ENCODE assay signal across 8 cellular contexts in the genomic region with DNA sequence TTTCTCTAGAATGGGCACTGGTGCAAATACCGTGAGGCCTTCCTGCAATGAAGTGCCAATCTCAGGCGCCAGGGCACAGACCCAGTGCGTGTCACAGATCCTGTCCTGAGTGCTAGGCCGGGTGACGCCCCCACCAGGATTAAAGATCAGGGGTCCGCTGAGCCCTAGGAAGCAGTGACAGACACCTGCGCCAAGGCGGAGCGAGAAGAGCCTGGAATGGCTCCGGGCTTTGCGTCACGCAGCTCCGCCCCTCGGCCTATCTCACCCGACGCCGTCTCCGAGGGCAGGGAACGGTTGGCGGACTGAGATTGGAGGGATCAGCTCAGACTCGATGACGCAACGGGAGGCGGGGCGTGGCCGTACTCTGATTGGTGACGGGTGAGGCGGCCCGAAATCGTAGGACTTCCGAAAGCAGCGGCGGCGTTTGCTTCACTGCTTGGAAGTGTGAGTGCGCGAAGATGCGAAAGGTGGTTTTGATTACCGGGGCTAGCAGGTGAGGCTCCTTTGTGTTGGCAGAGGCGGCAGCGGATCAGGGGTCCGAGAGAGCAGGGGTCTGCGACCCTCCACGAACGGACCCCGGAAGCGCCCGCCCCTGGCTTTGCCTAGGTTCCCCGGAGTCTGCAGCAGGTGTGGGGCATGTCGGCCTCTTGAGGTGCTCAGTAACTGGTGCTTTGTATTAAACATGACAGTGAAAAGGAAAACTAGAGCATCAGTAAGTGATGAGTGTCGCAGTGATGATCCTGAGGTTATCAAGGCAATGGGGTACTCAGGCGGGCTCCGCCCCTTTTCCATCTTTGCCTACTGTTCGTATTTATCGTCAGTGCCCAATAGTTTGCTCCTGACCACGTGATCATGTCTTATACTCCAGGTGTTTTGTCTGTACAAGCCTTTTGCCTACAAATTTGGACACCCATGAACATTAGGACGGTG.
DNase-seq lines count a peak whose midpoint lies in the region; ATAC-seq and TF ChIP-seq lines count a peak whose summit lies in the region.
"Not testable (repeated sequence)": the region's sequence is repeated elsewhere in the genome, so short reads cannot be mapped to it uniquely, and the experiment has no call there.

No MANE protein-coding gene starts in this region.

- H2AFZ ChIP-seq in GM23248 (peak overlapping the region; percentile 93), Karpas-422 (ENCODE audit: low read length) (0 out of 2 replicates have a peak overlapping the region, but pooled peaks have one; percentile 23)

- WGBS in GM23248 (ENCODE audit: low coverage in 1 of 2, low lambda C conversion rate in 2 of 2, missing lambda C conversion rate in 2 of 2), 2 experiments: 2% methylated on average over 26 to 37 of the region's 56 CpGs

- H3K36me3 Mint-ChIP-seq in natural killer cell: not testable (repeated sequence)

- not testable (repeated sequence) for H3K27me3 Mint-ChIP-seq in natural killer cell (ENCODE audit: low read depth in 2 of 2)

- DNase-seq in Daoy (ENCODE audit: low read depth): peak; percentile 49
- peak; percentile 81 for DNase-seq in GM23248
- DNase-seq in Karpas-422: peak; percentile 85
- peak; percentile 68 for DNase-seq in RPMI7951 (ENCODE audit: low read depth)
- peak; percentile 58 to 59 for DNase-seq in activated T-helper 1 cell treated with anti-CD3 and anti-CD28 coated beads, Interleukin-2, amount 50 U/mL, for 16 hours (ENCODE audit: low read depth in 1 of 2, low spot score in 1 of 2)
- peak; percentile 64 for DNase-seq in fibroblast of gingiva (ENCODE audit: low read depth)
- DNase-seq in natural killer cell: peak; percentile 75
- peak; percentile 45 to 66 for DNase-seq in stimulated activated CD8-positive, alpha-beta memory T cell treated with anti-CD3 and anti-CD28 coated beads, Interleukin-7, amount 100 ng/mL, for 48 hours (ENCODE audit: extremely low read depth in 1 of 2, low read depth in 1 of 2)

- H3K27ac ChIP-seq in GM23248 (peak overlapping the region; percentile 39), Karpas-422 (ENCODE audit: low read length) (peak overlapping the region; percentile 70)

- not testable (repeated sequence) for H3K9me3 Mint-ChIP-seq in natural killer cell

- not testable (repeated sequence) for H3K9me2 ChIP-seq in GM23248 (ENCODE audit: insufficient read depth); Karpas-422 (replicated peaks; ENCODE audit: insufficient read depth, low read length)

- H3K36me3 ChIP-seq in GM23248 (ENCODE audit: low read depth); Karpas-422 (ENCODE audit: insufficient read depth, low read length): not testable (repeated sequence)

- TF ChIP-seq CTCF in natural killer cell (IDR thresholded peaks at IDR 0.05): not testable (repeated sequence)

- H3K4me1 ChIP-seq in GM23248 (ENCODE audit: insufficient read depth): not testable (repeated sequence)
- peaks cover 13% of the 10 kb centered on the region for H3K4me1 ChIP-seq in Karpas-422 (ENCODE audit: low read length)

- H3F3A ChIP-seq in GM23248 (ENCODE audit: insufficient read depth): not testable (repeated sequence)

- peak overlapping the region; percentile 58 for H3K9ac ChIP-seq in GM23248
- peak overlapping the region; percentile 70 for H3K9ac ChIP-seq in Karpas-422 (ENCODE audit: low read length)

- intact Hi-C loops in natural killer cell (cut with micrococcal nuclease): loop anchor here (10.0 kb wide), 1 partner anchor 49 kb away; no protein-coding TSS in a partner anchor

- H3K4me1 Mint-ChIP-seq in natural killer cell: not testable (repeated sequence)

- H3K4me3 ChIP-seq in GM23248 (peak overlapping the region; percentile 75), Karpas-422 (ENCODE audit: low read length) (peak overlapping the region; percentile 66)

- in situ Hi-C loops in GM23248 (cut with MboI): loop anchor here (25.0 kb wide), 1 partner anchor 369 kb away; a partner anchor contains a TSS

- peak; percentile 98 to 100 (median 99) for ATAC-seq in natural killer cell

- H3K27ac Mint-ChIP-seq in natural killer cell: peak overlapping the region; percentile 92 to 94

- peak overlapping the region; percentile 88 for H3K4me3 Mint-ChIP-seq in natural killer cell

- H3K9me3 ChIP-seq in GM23248 (ENCODE audit: low read depth); Karpas-422 (ENCODE audit: low read length): not testable (repeated sequence)

- not testable (repeated sequence) for H3K27me3 ChIP-seq in GM23248 (replicated peaks; ENCODE audit: insufficient read depth); Karpas-422 (ENCODE audit: low read length)

- H3K4me2 ChIP-seq in GM23248 (ENCODE audit: unreplicated experiment) (peak overlapping the region; percentile 80), Karpas-422 (ENCODE audit: low read depth, low read length, poor library complexity, severe bottlenecking) (peak overlapping the region; percentile 75)

- not testable (repeated sequence) for H4K20me1 ChIP-seq in GM23248 (ENCODE audit: insufficient read depth); Karpas-422 (ENCODE audit: insufficient read depth, low read depth, low read length)

- not testable (repeated sequence) for H3K79me2 ChIP-seq in GM23248 (ENCODE audit: insufficient read depth)
- peaks cover 32% of the 10 kb centered on the region for H3K79me2 ChIP-seq in Karpas-422 (ENCODE audit: low read length)

Comparison
In these comparisons a context has a peak if more than half of its experiments do, and no peak if none do; other contexts are left out.
1. Peak in every context shown above with its lines: DNase-seq, ATAC-seq, H3K4me3 ChIP-seq and H3K27ac ChIP-seq.